In genomic region chr20:38902601-38903000, GRCh38 we compare ENCODE assay signal across 14 cellular contexts. TPM values are rescaled to one million over a fixed set of nuclear protein-coding genes. Genes with fewer than 3 reads are reported as not detected.
DNase-seq lines count a peak whose midpoint lies in the region; ATAC-seq and TF ChIP-seq lines count a peak whose summit lies in the region.
"Had no signal": no experiment of that assay in that cellular context is flagged by ENCODE, and none has a peak within 500 bp of the region (broad histone marks: within the 10 kb centered on the region; RNA-seq: fewer than 3 reads in every experiment).

No MANE protein-coding gene starts in this region.

- H3K36me3 ChIP-seq in upper lobe of right lung, result peaks cover 2% of the 10 kb centered on the region

- no peak for TF ChIP-seq CTCF in upper lobe of right lung (IDR thresholded peaks at IDR 0.05)

- peaks cover 11% of the 10 kb centered on the region for H3K4me1 Mint-ChIP-seq in T-helper 17 cell

- no peak for ATAC-seq in T-helper 17 cell
- peak; percentile 24 for ATAC-seq in upper lobe of right lung
- ATAC-seq in GM19351 (IDR thresholded peaks at IDR 0.05; ENCODE audit: unreplicated experiment), result no peak

- no peaks in the 10 kb centered on the region for H3K4me1 ChIP-seq in upper lobe of right lung
- H3K4me1 ChIP-seq: Caco-2 had no signal

- no peak overlapping the region for H3K4me3 ChIP-seq in upper lobe of right lung
- H3K4me3 ChIP-seq: GM23248 had no signal

- peak overlapping the region; percentile 54 for H3K27ac Mint-ChIP-seq in T-helper 17 cell

- DNase-seq in T-helper 17 cell (no peak), posterior vena cava (ENCODE audit: low spot score) (peak; percentile 57), upper lobe of right lung (no peak), middle frontal gyrus (ENCODE audit: extremely low spot score, low spot score) (no peak)
- DNase-seq: C1 segment of cervical spinal cord; Caco-2; CD4-positive, alpha-beta memory T cell; DMS153; DND-41; GM23248; H7; HCEC 1CT had no signal

- H3K9me3 ChIP-seq in T-helper 17 cell (ENCODE audit: control insufficient read depth, low read length, poor library complexity, severe bottlenecking), result no peaks in the 10 kb centered on the region
- no peaks in the 10 kb centered on the region for H3K9me3 ChIP-seq in upper lobe of right lung
- H3K9me3 ChIP-seq: Caco-2 had no signal

- H3K36me3 Mint-ChIP-seq in T-helper 17 cell (ENCODE audit: low read depth), result peaks cover 24% of the 10 kb centered on the region

- no peaks in the 10 kb centered on the region for H3K27me3 Mint-ChIP-seq in T-helper 17 cell
- H3K27me3 Mint-ChIP-seq: CD4-positive, alpha-beta memory T cell had no signal

- no peak overlapping the region for H3K27ac ChIP-seq in upper lobe of right lung
- H3K27ac ChIP-seq: GM23248 had no signal

- TF ChIP-seq POLR2A in GM19193 (IDR thresholded peaks at IDR 0.05; ENCODE audit: extremely low read depth, insufficient read depth, insufficient read length), result peak; percentile 4

- H3K27me3 ChIP-seq in upper lobe of right lung, result no peaks in the 10 kb centered on the region

- intact Hi-C loops in posterior vena cava (cut with DNase I) (no loop called here), upper lobe of right lung (cut with DNase I) (no loop called here)

- no peak overlapping the region for H3K4me3 Mint-ChIP-seq in T-helper 17 cell

RNA-seq across cellular contexts. Expression of gene FAM83D, which starts 23.6 kb away (rescaled TPM):
- total RNA-seq in T-helper 17 cell, result 1 to 10 TPM; 2.1 to 3.3 TPM
- total RNA-seq in posterior vena cava, result 10 to 100 TPM; 72.1 to 94.3 TPM
- total RNA-seq in upper lobe of right lung, result 2.0 TPM

RNA-seq across cellular contexts. Expression of gene DHX35, which starts 59.5 kb away (rescaled TPM):
- total RNA-seq in T-helper 17 cell (1 to 10 TPM; 8.0 to 9.9 TPM), posterior vena cava (10 to 100 TPM; 12.1 to 13.9 TPM), upper lobe of right lung (11.1 TPM)

Comparison
In these comparisons a context has a peak if more than half of its experiments do, and no peak if none do; other contexts are left out.
1. RNA of gene FAM83D, which starts 23.6 kb away (total RNA-seq): 72.1 to 94.3 TPM in posterior vena cava; 2.1 to 3.3 TPM in T-helper 17 cell and 2.0 TPM in upper lobe of right lung (single experiment); every median in the first group is over 10 times any median in the second.